ENCODE assay signal across 11 cellular contexts in genomic region chr14:73557201-73557600, GRCh38. TPM values are rescaled to one million over a fixed set of nuclear protein-coding genes. Genes with fewer than 3 reads are reported as not detected.
"Had no signal": no experiment of that assay in that cellular context is flagged by ENCODE, and none has a peak within 500 bp of the region (broad histone marks: within the 10 kb centered on the region; RNA-seq: fewer than 3 reads in every experiment).

No MANE protein-coding gene starts in this region.

RNA-seq across cellular contexts. Expression of gene HEATR4, which starts 1.5 kb away (rescaled TPM):
- total RNA-seq: OCI-LY7, Right ventricle myocardium inferior, RPMI7951, SJCRH30, SJSA1, SK-MEL-5 had no signal
- polyA plus RNA-seq: SK-N-SH had no signal

RNA-seq across cellular contexts. Expression of gene ACOT4, which starts 34.5 kb away (rescaled TPM):
- total RNA-seq: OCI-LY7, SJCRH30 had no signal

RNA-seq across cellular contexts. Expression of gene ACOT6, which starts 55.1 kb away (rescaled TPM):
- total RNA-seq: OCI-LY7, PC-3, PC-9, Peyer's patch, Right ventricle myocardium inferior, Right ventricle myocardium superior, RPMI7951, SJCRH30, SJSA1 had no signal
- polyA plus RNA-seq: SK-N-SH had no signal
